In the genomic region with DNA sequence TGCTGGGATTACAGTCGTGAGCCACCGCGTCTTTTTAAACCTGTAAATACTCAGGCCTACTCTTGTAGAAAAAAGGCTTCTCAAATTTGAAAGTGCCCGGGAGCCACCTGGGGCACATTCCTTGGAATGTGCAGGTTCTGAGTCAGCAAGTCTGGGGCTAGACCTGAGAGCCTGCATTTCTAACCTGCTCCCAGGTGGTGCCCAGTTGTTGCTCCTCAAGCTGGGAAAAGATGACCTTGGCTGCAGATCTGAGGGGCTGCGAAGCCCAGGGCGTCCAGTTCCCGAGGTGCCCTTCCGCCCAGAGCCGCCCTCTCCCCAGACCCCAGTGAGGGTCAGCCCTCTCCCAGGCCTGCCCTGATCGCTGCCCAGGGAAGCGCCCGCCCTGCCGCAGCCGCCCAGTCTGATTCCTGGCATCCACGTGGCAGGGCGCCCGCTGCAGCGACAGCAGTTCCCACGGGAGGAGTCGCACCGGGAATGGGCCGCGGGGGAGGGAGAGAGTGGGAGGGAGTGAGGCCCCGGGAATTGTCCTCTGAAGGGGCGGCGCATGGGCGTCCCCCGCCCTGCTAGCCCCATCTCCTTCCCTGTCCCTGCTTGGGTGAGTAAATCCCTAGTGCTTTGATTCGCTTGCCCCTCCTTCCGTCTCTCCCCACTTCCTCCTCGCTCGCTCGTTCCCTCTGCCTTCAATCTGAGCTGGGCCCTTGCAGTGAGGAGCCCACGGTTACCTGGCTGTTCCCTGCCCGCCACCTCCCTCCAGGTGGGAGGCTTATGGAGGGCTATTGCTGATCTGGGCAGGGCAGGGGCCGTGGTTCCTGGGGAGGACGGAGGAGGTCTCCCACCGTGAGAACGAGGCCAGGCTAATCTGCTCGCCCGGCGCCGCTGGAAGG, we compare ENCODE assay signal across 8 cellular contexts. TPM values are rescaled to one million over a fixed set of nuclear protein-coding genes. Genes with fewer than 3 reads are reported as not detected.
DNase-seq lines count a peak whose midpoint lies in the region; ATAC-seq and TF ChIP-seq lines count a peak whose summit lies in the region.

No MANE protein-coding gene starts in this region.

- H3K27ac Mint-ChIP-seq in dendritic cell treated with granulocyte-macrophage colony-stimulating factor and Interleukin-4, amounts not matched to agents 40 ng/mL and 50 ng/mL, for 4 days, result peak overlapping the region; percentile 35

- H3K4me3 ChIP-seq in AG04449 (ENCODE audit: low read depth, low read length), result peak overlapping the region; percentile 37
- peak overlapping the region; percentile 19 to 23 for H3K4me3 ChIP-seq in left lung
- peak overlapping the region in 3 of 4 donors; percentile 23 to 45 (median 23) for H3K4me3 ChIP-seq in transverse colon
- H3K4me3 ChIP-seq in OCI-LY7 (ENCODE audit: low read depth, low read length, poor library complexity, severe bottlenecking), result no peak overlapping the region

- no peaks in the 10 kb centered on the region for H3K9me3 Mint-ChIP-seq in dendritic cell treated with granulocyte-macrophage colony-stimulating factor and Interleukin-4, amounts not matched to agents 40 ng/mL and 50 ng/mL, for 4 days

- in situ Hi-C loops in transverse colon (cut with MboI; ENCODE audit: low pct_ligation_motif_present in 1 of 4, low pct_unique_long_range_greater_than_20kb in 1 of 4, low sequenced_read_pairs in 3 of 4), result no loop called here

- H4K20me1 ChIP-seq in OCI-LY7 (ENCODE audit: insufficient read depth, low read length), result no peaks in the 10 kb centered on the region

- H3K27ac ChIP-seq in left lung (peak overlapping the region; percentile 81 to 84), transverse colon (peak overlapping the region; percentile 72 to 80 (median 74)), OCI-LY7 (ENCODE audit: low read depth, low read length, poor library complexity, severe bottlenecking) (no peak overlapping the region)

- H3K36me3 ChIP-seq in left lung (no peaks in the 10 kb centered on the region), transverse colon (no peaks in the 10 kb centered on the region), OCI-LY7 (ENCODE audit: insufficient read depth, low read length) (no peaks in the 10 kb centered on the region)

- no TSS peak for BruUV-seq in OCI-LY7 (replicated peaks; lab: Mats Ljungman, UMichigan)

- H2AFZ ChIP-seq in OCI-LY7 (ENCODE audit: low read length), result no peak overlapping the region

- peaks cover 13% of the 10 kb centered on the region for H3K27me3 Mint-ChIP-seq in dendritic cell treated with granulocyte-macrophage colony-stimulating factor and Interleukin-4, amounts not matched to agents 40 ng/mL and 50 ng/mL, for 4 days

- ATAC-seq in left lung, result peak; percentile 82
- ATAC-seq in GM18517 (IDR thresholded peaks at IDR 0.05; ENCODE audit: unreplicated experiment), result no peak

- H3K36me3 Mint-ChIP-seq in dendritic cell treated with granulocyte-macrophage colony-stimulating factor and Interleukin-4, amounts not matched to agents 40 ng/mL and 50 ng/mL, for 4 days (ENCODE audit: low read depth), result no peaks in the 10 kb centered on the region

- H3K79me2 ChIP-seq in OCI-LY7 (ENCODE audit: insufficient read depth, low read depth, low read length), result no peaks in the 10 kb centered on the region

- 26% methylated on average over 37 of the region's 43 CpGs; no CpG with 5 or more reads in 1 of the 2 donors for whole genome bisulfite sequencing in transverse colon (ENCODE audit: low coverage in 1 of 2), 2 donors

- no peaks in the 10 kb centered on the region for H3K9me3 ChIP-seq in left lung
- no peaks in the 10 kb centered on the region for H3K9me3 ChIP-seq in transverse colon
- no peaks in the 10 kb centered on the region for H3K9me3 ChIP-seq in OCI-LY7 (ENCODE audit: low read length)

- POLR2A ChIA-PET in AG04449 (lab: Yijun Ruan, JAX) (interaction anchor here (1.3 kb wide), 1 partner anchor 19 kb away, joined by 3 read pairs; no protein-coding TSS in a partner anchor), OCI-LY7 (lab: Charles Lee) (interaction anchor here (0.7 kb wide), 2 partner anchors 87 to 287 kb away, joined by 3 to 4 read pairs; no protein-coding TSS in a partner anchor)

- no peak overlapping the region for H3K4me2 ChIP-seq in OCI-LY7 (ENCODE audit: low read length)

- TF ChIP-seq POLR2A in transverse colon (IDR thresholded peaks at IDR 0.05), result peak; percentile 30

- H3K4me1 ChIP-seq in left lung (peaks cover 29 to 39% of the 10 kb centered on the region in 2 donors), transverse colon (peaks cover 0 to 45% (median 25%) of the 10 kb centered on the region in 4 donors), OCI-LY7 (ENCODE audit: insufficient read depth, low read length, poor library complexity, severe bottlenecking) (no peaks in the 10 kb centered on the region)

- H3K4me1 Mint-ChIP-seq in dendritic cell treated with granulocyte-macrophage colony-stimulating factor and Interleukin-4, amounts not matched to agents 40 ng/mL and 50 ng/mL, for 4 days (ENCODE audit: low read depth), result peaks cover 42% of the 10 kb centered on the region

- no peaks in the 10 kb centered on the region for H3K9me2 ChIP-seq in OCI-LY7 (ENCODE audit: insufficient read depth, low read length)

- intact Hi-C loops in dendritic cell treated with granulocyte-macrophage colony-stimulating factor and Interleukin-4, amounts not matched to agents 40 ng/mL and 50 ng/mL, for 4 days (cut with micrococcal nuclease), result no loop called here
- intact Hi-C loops in left lung (cut with DNase I), result no loop called here
- intact Hi-C loops in transverse colon (cut with DNase I; ENCODE audit: low total_unique reads), result no loop called here
- intact Hi-C loops in OCI-LY7 (cut with micrococcal nuclease; ENCODE audit: unreplicated experiment), result no loop called here

- TF ChIP-seq CTCF in AG04449 (IDR thresholded peaks at IDR 0.05; ENCODE audit: insufficient read depth, low read length, missing control alignments), result no peak
- TF ChIP-seq CTCF in left lung (IDR thresholded peaks at IDR 0.05), result no peak
- TF ChIP-seq CTCF in transverse colon (IDR thresholded peaks at IDR 0.05), result no peak
- no peak for TF ChIP-seq CTCF in OCI-LY7 (conservative IDR thresholded peaks at IDR 0.05; ENCODE audit: low read length)

- TF ChIP-seq EP300 in transverse colon (IDR thresholded peaks at IDR 0.05; ENCODE audit: low read depth), result no peak

- CTCF ChIA-PET in AG04449 (lab: Yijun Ruan, JAX) (interaction anchor here (0.6 to 11.5 kb wide), 6 partner anchors 8 to 1048 kb away, joined by 3 to 185 read pairs (median 3); no protein-coding TSS in a partner anchor), OCI-LY7 (lab: Charles Lee; ENCODE audit: unreplicated experiment) (no interaction called here)

- peak overlapping the region; percentile 40 for H3K4me3 Mint-ChIP-seq in dendritic cell treated with granulocyte-macrophage colony-stimulating factor and Interleukin-4, amounts not matched to agents 40 ng/mL and 50 ng/mL, for 4 days

- no peak for DNase-seq in AG04449 (ENCODE audit: low read depth, low spot score)
- DNase-seq in M059J (ENCODE audit: low read depth), result peak; percentile 92
- DNase-seq in left lung, result peak; percentile 85 to 93
- DNase-seq in transverse colon, result peak; percentile 89
- no peak for DNase-seq in NCI-H748 treated with DMSO at 0.1 percent for 48 hours (lab: John Stamatoyannopoulos, UW)
- no peak for DNase-seq in OCI-LY7 (ENCODE audit: low spot score)

- H3K27me3 ChIP-seq in left lung (no peaks in the 10 kb centered on the region), transverse colon (no peaks in the 10 kb centered on the region)

RNA-seq across cellular contexts. Expression of gene TENT5B, which starts 18.8 kb away (rescaled TPM):
- total RNA-seq in M059J (2014; rRNA removed; shearing (Covaris generic)), result 7.1 and 8.7 TPM in 2 replicates
- total RNA-seq in left lung, result 10 to 100 TPM; 22.9 to 27.3 TPM
- 10 to 100 TPM in 1 of 4 donors, 1 to 10 TPM in 3; 5.2 to 22.5 (median 8.3) TPM for total RNA-seq in transverse colon
- not detected in 2 replicates for total RNA-seq in OCI-LY7 (2014; rRNA removed; shearing (Covaris generic))
- not detected in 2 replicates for total RNA-seq in OCI-LY7 (2022)

RNA-seq across cellular contexts. Expression of gene TRNP1, which starts 38.0 kb away (rescaled TPM):
- 3.9 and 11.6 TPM in 2 replicates for total RNA-seq in M059J (2014; rRNA removed; shearing (Covaris generic))
- 10 to 100 TPM; 23.4 to 27.7 TPM for total RNA-seq in left lung
- 1 to 10 TPM in 2 of 4 donors, under 1 TPM in 1, not detected in 1; 0.80 to 4.1 (median 2.3) TPM for total RNA-seq in transverse colon
- total RNA-seq in OCI-LY7 (2014; rRNA removed; shearing (Covaris generic)), result 0.13 and 0.19 TPM in 2 replicates
- not detected in 2 replicates for total RNA-seq in OCI-LY7 (2022)

Comparison
In these comparisons a context has a peak if more than half of its experiments do, and no peak if none do; other contexts are left out.
1. DNase-seq: peak in M059J (single experiment), left lung (2 of 2) and transverse colon (single experiment); none in AG04449 (single experiment), NCI-H748 treated with DMSO at 0.1 percent for 48 hours (single experiment) and OCI-LY7 (single experiment).